ENCODE assay signal across 1 cellular context in genomic region chr19:10270180-10270615, GRCh38.
TF ChIP-seq lines count a peak whose summit lies in the region.

No MANE protein-coding gene starts in this region.

TF ChIP-seq in K562, 482 proteins besides CTCF, POLR2A, EP300 and RAD21 (continued from another document and continues in another):
- peak; percentile 70 to 82; a peak in 1 of 4 replicates for TF ChIP-seq UBTF (IDR thresholded peaks at IDR 0.05; ENCODE audit: borderline replicate concordance in 1 of 2, low read depth in 2 of 2, low read length in 2 of 2)
- TF ChIP-seq ZSCAN32 (CRISPR knock-in tag; IDR thresholded peaks at IDR 0.05) = no peak
- no peak for TF ChIP-seq MYNN (IDR thresholded peaks at IDR 0.05)
- TF ChIP-seq MYNN (CRISPR knock-in tag; IDR thresholded peaks at IDR 0.05) = no peak
- no peak for TF ChIP-seq HDAC8 (tag; IDR thresholded peaks at IDR 0.05)
- TF ChIP-seq ZFX (CRISPR knock-in tag; IDR thresholded peaks at IDR 0.05) = peak; percentile 59; the same call in 1 of the 2 replicates
- no peak for TF ChIP-seq GATA2 (CRISPR knock-in tag; IDR thresholded peaks at IDR 0.05)
- TF ChIP-seq ZNF449 (CRISPR knock-in tag; IDR thresholded peaks at IDR 0.05) = 0 out of 2 replicates have a peak, but pooled peaks have one; percentile 20
- TF ChIP-seq FOS (IDR thresholded peaks at IDR 0.05; ENCODE audit: extremely low read depth, insufficient read length) = no peak
- TF ChIP-seq ZNF586 (CRISPR knock-in tag; conservative IDR thresholded peaks at IDR 0.05) = no peak
- TF ChIP-seq ZNF766 (CRISPR knock-in tag; conservative IDR thresholded peaks at IDR 0.05) = no peak
- TF ChIP-seq HDAC6 (IDR thresholded peaks at IDR 0.05; ENCODE audit: low read depth, low read length) = no peak
- no peak for TF ChIP-seq PHTF2 (CRISPR knock-in tag; IDR thresholded peaks at IDR 0.05)
- no peak for TF ChIP-seq NR2F6 (CRISPR knock-in tag; IDR thresholded peaks at IDR 0.05)
- TF ChIP-seq LCOR (CRISPR knock-in tag; IDR thresholded peaks at IDR 0.05) = no peak
- no peak for TF ChIP-seq U2AF1 (optimal IDR thresholded peaks at IDR 0.05; ENCODE audit: low read depth, low read length)
- no peak for TF ChIP-seq ZNF445 (CRISPR knock-in tag; IDR thresholded peaks at IDR 0.05; ENCODE audit: low read depth)
- no peak for TF ChIP-seq PREB (CRISPR knock-in tag; IDR thresholded peaks at IDR 0.05)
- TF ChIP-seq, protein P1, sequence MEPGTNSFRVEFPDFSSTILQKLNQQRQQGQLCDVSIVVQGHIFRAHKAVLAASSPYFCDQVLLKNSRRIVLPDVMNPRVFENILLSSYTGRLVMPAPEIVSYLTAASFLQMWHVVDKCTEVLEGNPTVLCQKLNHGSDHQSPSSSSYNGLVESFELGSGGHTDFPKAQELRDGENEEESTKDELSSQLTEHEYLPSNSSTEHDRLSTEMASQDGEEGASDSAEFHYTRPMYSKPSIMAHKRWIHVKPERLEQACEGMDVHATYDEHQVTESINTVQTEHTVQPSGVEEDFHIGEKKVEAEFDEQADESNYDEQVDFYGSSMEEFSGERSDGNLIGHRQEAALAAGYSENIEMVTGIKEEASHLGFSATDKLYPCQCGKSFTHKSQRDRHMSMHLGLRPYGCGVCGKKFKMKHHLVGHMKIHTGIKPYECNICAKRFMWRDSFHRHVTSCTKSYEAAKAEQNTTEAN (CRISPR knock-in tag; IDR thresholded peaks at IDR 0.05) = no peak
- TF ChIP-seq NBN (IDR thresholded peaks at IDR 0.05; ENCODE audit: low read depth) = no peak
- 0 out of 2 replicates have a peak, but pooled peaks have one; percentile 24 for TF ChIP-seq NFRKB (IDR thresholded peaks at IDR 0.05; ENCODE audit: low read depth)
- TF ChIP-seq CREM (IDR thresholded peaks at IDR 0.05; ENCODE audit: low read depth) = peak; percentile 66
- TF ChIP-seq E2F3 (CRISPR knock-in tag; IDR thresholded peaks at IDR 0.05) = no peak
- TF ChIP-seq HNRNPH1 (optimal IDR thresholded peaks at IDR 0.05; ENCODE audit: low read depth, low read length) = no peak
- TF ChIP-seq CC2D1A (IDR thresholded peaks at IDR 0.05) = no peak
- no peak; the same call in 1 of the 2 replicates for TF ChIP-seq ZNF175 (CRISPR knock-in tag; IDR thresholded peaks at IDR 0.05; ENCODE audit: low read depth)
- TF ChIP-seq CSDE1 (IDR thresholded peaks at IDR 0.05) = no peak
- TF ChIP-seq MCM7 (IDR thresholded peaks at IDR 0.05) = no peak
- TF ChIP-seq TOE1 (IDR thresholded peaks at IDR 0.05; ENCODE audit: borderline replicate concordance) = no peak
- TF ChIP-seq TOE1 (CRISPR knock-in tag; IDR thresholded peaks at IDR 0.05; ENCODE audit: borderline replicate concordance, low read depth) = no peak
- no peak for TF ChIP-seq PATZ1 (CRISPR knock-in tag; IDR thresholded peaks at IDR 0.05; ENCODE audit: borderline replicate concordance)
- TF ChIP-seq, protein P2, sequence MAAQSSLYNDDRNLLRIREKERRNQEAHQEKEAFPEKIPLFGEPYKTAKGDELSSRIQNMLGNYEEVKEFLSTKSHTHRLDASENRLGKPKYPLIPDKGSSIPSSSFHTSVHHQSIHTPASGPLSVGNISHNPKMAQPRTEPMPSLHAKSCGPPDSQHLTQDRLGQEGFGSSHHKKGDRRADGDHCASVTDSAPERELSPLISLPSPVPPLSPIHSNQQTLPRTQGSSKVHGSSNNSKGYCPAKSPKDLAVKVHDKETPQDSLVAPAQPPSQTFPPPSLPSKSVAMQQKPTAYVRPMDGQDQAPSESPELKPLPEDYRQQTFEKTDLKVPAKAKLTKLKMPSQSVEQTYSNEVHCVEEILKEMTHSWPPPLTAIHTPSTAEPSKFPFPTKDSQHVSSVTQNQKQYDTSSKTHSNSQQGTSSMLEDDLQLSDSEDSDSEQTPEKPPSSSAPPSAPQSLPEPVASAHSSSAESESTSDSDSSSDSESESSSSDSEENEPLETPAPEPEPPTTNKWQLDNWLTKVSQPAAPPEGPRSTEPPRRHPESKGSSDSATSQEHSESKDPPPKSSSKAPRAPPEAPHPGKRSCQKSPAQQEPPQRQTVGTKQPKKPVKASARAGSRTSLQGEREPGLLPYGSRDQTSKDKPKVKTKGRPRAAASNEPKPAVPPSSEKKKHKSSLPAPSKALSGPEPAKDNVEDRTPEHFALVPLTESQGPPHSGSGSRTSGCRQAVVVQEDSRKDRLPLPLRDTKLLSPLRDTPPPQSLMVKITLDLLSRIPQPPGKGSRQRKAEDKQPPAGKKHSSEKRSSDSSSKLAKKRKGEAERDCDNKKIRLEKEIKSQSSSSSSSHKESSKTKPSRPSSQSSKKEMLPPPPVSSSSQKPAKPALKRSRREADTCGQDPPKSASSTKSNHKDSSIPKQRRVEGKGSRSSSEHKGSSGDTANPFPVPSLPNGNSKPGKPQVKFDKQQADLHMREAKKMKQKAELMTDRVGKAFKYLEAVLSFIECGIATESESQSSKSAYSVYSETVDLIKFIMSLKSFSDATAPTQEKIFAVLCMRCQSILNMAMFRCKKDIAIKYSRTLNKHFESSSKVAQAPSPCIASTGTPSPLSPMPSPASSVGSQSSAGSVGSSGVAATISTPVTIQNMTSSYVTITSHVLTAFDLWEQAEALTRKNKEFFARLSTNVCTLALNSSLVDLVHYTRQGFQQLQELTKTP (IDR thresholded peaks at IDR 0.05; ENCODE audit: low read depth in 1 of 2, partially characterized antibody in 2 of 2) = no peak
- peak; percentile 27; the same call in 1 of the 2 replicates for TF ChIP-seq SMARCE1 (IDR thresholded peaks at IDR 0.05)
- no peak for TF ChIP-seq TCF15 (CRISPR knock-in tag; IDR thresholded peaks at IDR 0.05)
- no peak for TF ChIP-seq CEBPZ (IDR thresholded peaks at IDR 0.05; ENCODE audit: borderline replicate concordance, low read depth, low read length)
- TF ChIP-seq, protein P3, sequence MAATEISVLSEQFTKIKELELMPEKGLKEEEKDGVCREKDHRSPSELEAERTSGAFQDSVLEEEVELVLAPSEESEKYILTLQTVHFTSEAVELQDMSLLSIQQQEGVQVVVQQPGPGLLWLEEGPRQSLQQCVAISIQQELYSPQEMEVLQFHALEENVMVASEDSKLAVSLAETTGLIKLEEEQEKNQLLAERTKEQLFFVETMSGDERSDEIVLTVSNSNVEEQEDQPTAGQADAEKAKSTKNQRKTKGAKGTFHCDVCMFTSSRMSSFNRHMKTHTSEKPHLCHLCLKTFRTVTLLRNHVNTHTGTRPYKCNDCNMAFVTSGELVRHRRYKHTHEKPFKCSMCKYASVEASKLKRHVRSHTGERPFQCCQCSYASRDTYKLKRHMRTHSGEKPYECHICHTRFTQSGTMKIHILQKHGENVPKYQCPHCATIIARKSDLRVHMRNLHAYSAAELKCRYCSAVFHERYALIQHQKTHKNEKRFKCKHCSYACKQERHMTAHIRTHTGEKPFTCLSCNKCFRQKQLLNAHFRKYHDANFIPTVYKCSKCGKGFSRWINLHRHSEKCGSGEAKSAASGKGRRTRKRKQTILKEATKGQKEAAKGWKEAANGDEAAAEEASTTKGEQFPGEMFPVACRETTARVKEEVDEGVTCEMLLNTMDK (IDR thresholded peaks at IDR 0.05; ENCODE audit: borderline replicate concordance, insufficient read depth, low read depth, low read length, poor library complexity, severe bottlenecking) = no peak
- TF ChIP-seq RCOR1 (IDR thresholded peaks at IDR 0.05; ENCODE audit: borderline replicate concordance in 1 of 2, low read depth in 2 of 2, low read length in 2 of 2) = no peak
- no peak for TF ChIP-seq HNRNPUL1 (IDR thresholded peaks at IDR 0.05; ENCODE audit: low read length)
